In the genomic region with DNA sequence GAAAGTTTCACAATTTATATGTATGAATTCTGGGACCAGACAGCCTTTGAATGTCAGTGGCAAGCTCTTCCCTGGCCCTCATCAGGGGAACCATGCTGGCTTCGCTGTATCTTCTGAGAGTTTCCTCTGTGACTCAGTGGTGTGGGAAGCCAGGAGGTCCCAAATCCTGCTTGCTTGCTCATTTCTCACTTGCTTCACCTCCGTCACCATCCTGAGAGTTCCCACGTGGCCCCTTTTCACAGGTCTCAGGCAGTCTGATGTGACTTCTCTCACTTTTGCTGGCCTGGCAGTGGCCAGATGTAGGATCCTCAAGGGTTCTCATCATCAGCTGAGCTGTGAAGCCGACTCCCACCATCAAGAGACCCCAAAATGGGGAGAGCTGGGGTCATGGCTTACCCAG, we compare ENCODE assay signal across 15 cellular contexts. TPM values are rescaled to one million over a fixed set of nuclear protein-coding genes. Genes with fewer than 3 reads are reported as not detected.
DNase-seq lines count a peak whose midpoint lies in the region; ATAC-seq and TF ChIP-seq lines count a peak whose summit lies in the region.
"Had no signal": no experiment of that assay in that cellular context is flagged by ENCODE, and none has a peak within 500 bp of the region (broad histone marks: within the 10 kb centered on the region; RNA-seq: fewer than 3 reads in every experiment).

No MANE protein-coding gene starts in this region.

- intact Hi-C loops in dendritic cell treated with granulocyte-macrophage colony-stimulating factor and Interleukin-4, amounts not matched to agents 40 ng/mL and 50 ng/mL, for 4 days (cut with micrococcal nuclease), result loop anchor here (5.0 kb wide), 1 partner anchor 37 kb away; no protein-coding TSS in a partner anchor
- intact Hi-C loops in CD14-positive monocyte (cut with micrococcal nuclease), result loop anchor here in 1 of 2 donors (5.0 kb wide), 1 partner anchor 33 kb away; no protein-coding TSS in a partner anchor

- H3K9ac ChIP-seq in GM23248, result no peak overlapping the region
- H3K9ac ChIP-seq: BLaER1 had no signal

- no peaks in the 10 kb centered on the region for H3K27me3 Mint-ChIP-seq in dendritic cell treated with granulocyte-macrophage colony-stimulating factor and Interleukin-4, amounts not matched to agents 40 ng/mL and 50 ng/mL, for 4 days
- H3K27me3 Mint-ChIP-seq in CD14-positive monocyte (ENCODE audit: low read depth in 3 of 3), result peaks cover 0 to 3% (median 0%) of the 10 kb centered on the region in 3 donors

- no peaks in the 10 kb centered on the region for H3K9me3 ChIP-seq in GM23248 (ENCODE audit: low read depth)

- H3K4me2 ChIP-seq in GM23248 (ENCODE audit: unreplicated experiment), result no peak overlapping the region
- H3K4me2 ChIP-seq: BLaER1 had no signal

- peak; percentile 11 for DNase-seq in activated CD4-positive, alpha-beta T cell treated with anti-CD3 and anti-CD28 coated beads for 48 hours
- DNase-seq in activated CD4-positive, alpha-beta T cell treated with anti-CD3 and anti-CD28 coated beads for 4 hours, result no peak
- DNase-seq in GM23248, result peak; percentile 6
- no peak for DNase-seq in stimulated activated effector memory CD8-positive, alpha-beta T cell treated with anti-CD3 and anti-CD28 coated beads, Interleukin-12 subunit alpha, Interleukin-12 subunit beta, amount 100 ng/mL, for 72 hours (ENCODE audit: low spot score in 2 of 2)
- DNase-seq in GM13977 (ENCODE audit: low spot score), result no peak
- DNase-seq in CD14-positive monocyte (ENCODE audit: low spot score), result no peak
- DNase-seq: 8988T; Calu3; CD8-positive, alpha-beta T cell; DMS79 treated with DMSO at 0.1 percent for 48 hours; GF-D8; H9 had no signal

- no peak overlapping the region for H2AFZ ChIP-seq in GM23248

- no peaks in the 10 kb centered on the region for H3K9me2 ChIP-seq in GM23248 (ENCODE audit: insufficient read depth)

- no peaks in the 10 kb centered on the region for H3K79me2 ChIP-seq in GM23248 (ENCODE audit: insufficient read depth)

- ATAC-seq in stimulated activated effector memory CD8-positive, alpha-beta T cell treated with anti-CD3 and anti-CD28 coated beads, Interleukin-12 subunit alpha, Interleukin-12 subunit beta, amount 100 ng/mL, for 72 hours, result peak; percentile 36
- ATAC-seq: CD8-positive, alpha-beta T cell; HepG2 had no signal

- 62 to 65% methylated on average over 4 of the region's 4 CpGs for WGBS in GM23248 (ENCODE audit: low coverage in 1 of 2, low lambda C conversion rate in 2 of 2, missing lambda C conversion rate in 2 of 2), 2 experiments

- no peaks in the 10 kb centered on the region for H4K20me1 ChIP-seq in GM23248 (ENCODE audit: insufficient read depth)
- H4K20me1 ChIP-seq: BLaER1 had no signal

- H3F3A ChIP-seq in GM23248 (ENCODE audit: insufficient read depth), result peaks cover 11% of the 10 kb centered on the region; the same call in 1 of the 2 replicates

- H3K27ac Mint-ChIP-seq in dendritic cell treated with granulocyte-macrophage colony-stimulating factor and Interleukin-4, amounts not matched to agents 40 ng/mL and 50 ng/mL, for 4 days, result peak overlapping the region; percentile 31
- H3K27ac Mint-ChIP-seq in stimulated activated effector memory CD8-positive, alpha-beta T cell treated with anti-CD3 and anti-CD28 coated beads, Interleukin-12 subunit alpha, Interleukin-12 subunit beta, amount 100 ng/mL, for 72 hours, result no peak overlapping the region
- H3K27ac Mint-ChIP-seq in CD14-positive monocyte, result peak overlapping the region in 2 of 7 donors; percentile 0 to 38
- H3K27ac Mint-ChIP-seq: CD8-positive, alpha-beta T cell; H9 had no signal

- peaks cover 14% of the 10 kb centered on the region for H3K4me1 ChIP-seq in GM23248 (ENCODE audit: insufficient read depth)

- peaks cover 43% of the 10 kb centered on the region for H3K4me1 Mint-ChIP-seq in dendritic cell treated with granulocyte-macrophage colony-stimulating factor and Interleukin-4, amounts not matched to agents 40 ng/mL and 50 ng/mL, for 4 days (ENCODE audit: low read depth)
- no peaks in the 10 kb centered on the region for H3K4me1 Mint-ChIP-seq in stimulated activated effector memory CD8-positive, alpha-beta T cell treated with anti-CD3 and anti-CD28 coated beads, Interleukin-12 subunit alpha, Interleukin-12 subunit beta, amount 100 ng/mL, for 72 hours
- peaks cover 26% of the 10 kb centered on the region for H3K4me1 Mint-ChIP-seq in CD14-positive monocyte
- H3K4me1 Mint-ChIP-seq: H9 had no signal

- no peaks in the 10 kb centered on the region for H3K9me3 Mint-ChIP-seq in dendritic cell treated with granulocyte-macrophage colony-stimulating factor and Interleukin-4, amounts not matched to agents 40 ng/mL and 50 ng/mL, for 4 days
- no peaks in the 10 kb centered on the region for H3K9me3 Mint-ChIP-seq in stimulated activated effector memory CD8-positive, alpha-beta T cell treated with anti-CD3 and anti-CD28 coated beads, Interleukin-12 subunit alpha, Interleukin-12 subunit beta, amount 100 ng/mL, for 72 hours
- peaks cover 0 to 5% (median 1%) of the 10 kb centered on the region in 7 donors for H3K9me3 Mint-ChIP-seq in CD14-positive monocyte
- H3K9me3 Mint-ChIP-seq: CD8-positive, alpha-beta T cell; H9 had no signal

- H3K4me3 Mint-ChIP-seq in dendritic cell treated with granulocyte-macrophage colony-stimulating factor and Interleukin-4, amounts not matched to agents 40 ng/mL and 50 ng/mL, for 4 days, result no peak overlapping the region
- H3K4me3 Mint-ChIP-seq in stimulated activated effector memory CD8-positive, alpha-beta T cell treated with anti-CD3 and anti-CD28 coated beads, Interleukin-12 subunit alpha, Interleukin-12 subunit beta, amount 100 ng/mL, for 72 hours, result no peak overlapping the region
- peak overlapping the region in 1 of 2 donors; percentile 31 for H3K4me3 Mint-ChIP-seq in CD14-positive monocyte
- H3K4me3 Mint-ChIP-seq: CD8-positive, alpha-beta T cell; H9 had no signal

- in situ Hi-C loops in GM23248 (cut with MboI) (no loop called here), GM13977 (cut with MboI; ENCODE audit: low pct_unique_long_range_greater_than_20kb, low sequenced_read_pairs, unreplicated experiment) (no loop called here)

- no peaks in the 10 kb centered on the region for H3K27me3 ChIP-seq in GM23248 (replicated peaks; ENCODE audit: insufficient read depth)
- H3K27me3 ChIP-seq: BLaER1 had no signal

- TF ChIP-seq CTCF in GM13977 (IDR thresholded peaks at IDR 0.05; ENCODE audit: extremely low read depth, insufficient read depth, missing control alignments) (no peak), CD14-positive monocyte (IDR thresholded peaks at IDR 0.05) (no peak)

- no peaks in the 10 kb centered on the region for H3K36me3 ChIP-seq in GM23248 (ENCODE audit: low read depth)
- H3K36me3 ChIP-seq: BLaER1 had no signal

- no peaks in the 10 kb centered on the region for H3K36me3 Mint-ChIP-seq in dendritic cell treated with granulocyte-macrophage colony-stimulating factor and Interleukin-4, amounts not matched to agents 40 ng/mL and 50 ng/mL, for 4 days (ENCODE audit: low read depth)
- no peaks in the 10 kb centered on the region for H3K36me3 Mint-ChIP-seq in stimulated activated effector memory CD8-positive, alpha-beta T cell treated with anti-CD3 and anti-CD28 coated beads, Interleukin-12 subunit alpha, Interleukin-12 subunit beta, amount 100 ng/mL, for 72 hours
- no peaks in the 10 kb centered on the region for H3K36me3 Mint-ChIP-seq in CD14-positive monocyte
- H3K36me3 Mint-ChIP-seq: CD8-positive, alpha-beta T cell had no signal

- H3K4me3 ChIP-seq in GM23248, result no peak overlapping the region
- H3K4me3 ChIP-seq: BLaER1 had no signal

- no peak overlapping the region for H3K27ac ChIP-seq in GM23248
- H3K27ac ChIP-seq: BLaER1 had no signal

RNA-seq across cellular contexts. Expression of gene RIN2, which starts 28.4 kb away (rescaled TPM):
- total RNA-seq in GM23248 (2014; rRNA removed; shearing (Covaris generic)), result 48.0 and 48.3 TPM in 2 replicates
- polyA plus RNA-seq in GM23248 (2016; fragmentation: Nextera tagmentation; extraction: Ambion mirVana), result 45.3 and 45.6 TPM in 2 replicates
- polyA plus RNA-seq in CD14-positive monocyte, result 10 to 100 TPM in 1 of 2 donors, 1 to 10 TPM in 1; 5.6 to 15.4 TPM
- total RNA-seq: CD8-positive, alpha-beta T cell had no signal

Comparison
In these comparisons a context has a peak if more than half of its experiments do, and no peak if none do; other contexts are left out.
1. DNase-seq: peak in activated CD4-positive, alpha-beta T cell treated with anti-CD3 and anti-CD28 coated beads for 48 hours (single experiment) and GM23248 (single experiment); none in activated CD4-positive, alpha-beta T cell treated with anti-CD3 and anti-CD28 coated beads for 4 hours (0 of 2), stimulated activated effector memory CD8-positive, alpha-beta T cell treated with anti-CD3 and anti-CD28 coated beads, Interleukin-12 subunit alpha, Interleukin-12 subunit beta, amount 100 ng/mL, for 72 hours (0 of 2), GM13977 (single experiment) and CD14-positive monocyte (single experiment).